ENCODE assay signal across 13 cellular contexts in the genomic region with DNA sequence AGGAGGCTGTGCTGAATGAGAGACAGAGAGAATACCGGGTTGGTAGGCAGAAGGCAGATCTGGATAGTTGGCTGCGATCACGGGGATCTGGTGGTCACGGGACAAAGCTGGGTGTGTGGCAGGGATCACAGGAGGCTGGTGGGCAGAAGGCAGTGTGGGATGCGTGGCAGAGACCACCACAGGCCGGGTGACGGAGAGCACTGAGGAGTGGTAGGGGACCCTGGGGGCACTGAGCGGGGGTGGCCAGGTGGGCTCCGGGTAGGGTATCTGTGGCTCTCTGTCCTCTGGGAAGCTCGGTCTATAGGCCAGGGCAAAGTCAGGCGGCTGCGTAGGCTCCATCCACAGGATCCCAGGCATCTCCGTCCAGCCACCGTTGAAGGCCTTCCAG. TPM values are rescaled to one million over a fixed set of nuclear protein-coding genes. Genes with fewer than 3 reads are reported as not detected.
A peak's percentile ranks its signal among the peaks of the same experiment; 100 is the strongest.
DNase-seq lines count a peak whose midpoint lies in the region; ATAC-seq and TF ChIP-seq lines count a peak whose summit lies in the region.
"Had no signal": no experiment of that assay in that cellular context is flagged by ENCODE, and none has a peak within 500 bp of the region (broad histone marks: within the 10 kb centered on the region; RNA-seq: fewer than 3 reads in every experiment).

No MANE protein-coding gene starts in this region.

- H3K27ac ChIP-seq in breast epithelium, result peak overlapping the region; percentile 30 to 95
- peak overlapping the region; percentile 90 for H3K27ac ChIP-seq in muscle layer of colon (ENCODE audit: low read depth, low read length)
- no peak overlapping the region for H3K27ac ChIP-seq in tibial artery
- H3K27ac ChIP-seq: cardiac muscle cell, pancreas had no signal

- H3K9ac ChIP-seq in muscle layer of colon (ENCODE audit: low read length), result no peak overlapping the region

- TF ChIP-seq CTCF in breast epithelium (IDR thresholded peaks at IDR 0.05) (no peak), tibial artery (IDR thresholded peaks at IDR 0.05) (no peak)

- intact Hi-C loops in breast epithelium (cut with DNase I; ENCODE audit: low total_unique reads) (no loop called here), tibial artery (cut with DNase I; ENCODE audit: low total_unique reads) (no loop called here)

- H3K4me3 ChIP-seq in breast epithelium (peak overlapping the region; percentile 53 to 77 (median 64)), muscle layer of colon (ENCODE audit: low read depth in 1 of 2, low read length in 2 of 2) (peak overlapping the region; percentile 66 to 67), tibial artery (peak overlapping the region; percentile 44 to 59)
- H3K4me3 ChIP-seq: cardiac muscle cell had no signal

- H3K27me3 ChIP-seq in breast epithelium, result peaks cover 3% of the 10 kb centered on the region in 2 donors
- no peaks in the 10 kb centered on the region for H3K27me3 ChIP-seq in muscle layer of colon (ENCODE audit: control insufficient read depth in 1 of 2, insufficient read depth in 2 of 2, low read length in 2 of 2)
- peaks cover 0 to 44% of the 10 kb centered on the region in 2 donors for H3K27me3 ChIP-seq in tibial artery
- H3K27me3 ChIP-seq: cardiac muscle cell, pancreas had no signal

- H3K9me3 Mint-ChIP-seq in activated T-cell treated with anti-CD3 and anti-CD28 coated beads, Interleukin-2, amount 50 U/mL, for 24 hours, result no peaks in the 10 kb centered on the region

- H3K36me3 Mint-ChIP-seq in activated T-cell treated with anti-CD3 and anti-CD28 coated beads, Interleukin-2, amount 50 U/mL, for 24 hours (ENCODE audit: low read depth), result no peaks in the 10 kb centered on the region

- H3K27me3 Mint-ChIP-seq in activated T-cell treated with anti-CD3 and anti-CD28 coated beads, Interleukin-2, amount 50 U/mL, for 24 hours, result no peaks in the 10 kb centered on the region

- DNase-seq in activated T-cell treated with anti-CD3 and anti-CD28 coated beads, Interleukin-2, amount 50 U/mL, for 24 hours, result no peak
- DNase-seq in activated T-cell treated with anti-CD3 and anti-CD28 coated beads, Interleukin-2, amount 50 U/mL, for 48 hours, result no peak
- DNase-seq in breast epithelium (ENCODE audit: low spot score in 2 of 2), result no peak
- DNase-seq in tibial artery, result no peak
- DNase-seq in LoVo (ENCODE audit: low spot score), result no peak
- DNase-seq in A172 (ENCODE audit: low spot score), result no peak
- DNase-seq: activated CD4-positive, alpha-beta T cell treated with anti-CD3 and anti-CD28 coated beads for 48 hours; NCI-H2081 treated with DMSO at 0.1 percent for 48 hours had no signal

- ATAC-seq in GM18858 (IDR thresholded peaks at IDR 0.05; ENCODE audit: unreplicated experiment), result no peak
- ATAC-seq: pancreas had no signal

- peaks cover 13 to 14% of the 10 kb centered on the region in 2 donors for H3K4me1 ChIP-seq in breast epithelium
- H3K4me1 ChIP-seq in muscle layer of colon (ENCODE audit: insufficient read depth, low read length), result peaks cover 48% of the 10 kb centered on the region
- H3K4me1 ChIP-seq in tibial artery, result peaks cover 0 to 50% (median 35%) of the 10 kb centered on the region in 4 donors
- H3K4me1 ChIP-seq: pancreas had no signal

- TF ChIP-seq POLR2A in breast epithelium (IDR thresholded peaks at IDR 0.05), result no peak

- peak overlapping the region; percentile 51 for H3K4me3 Mint-ChIP-seq in activated T-cell treated with anti-CD3 and anti-CD28 coated beads, Interleukin-2, amount 50 U/mL, for 24 hours

- peaks cover 69% of the 10 kb centered on the region for H3K4me1 Mint-ChIP-seq in activated T-cell treated with anti-CD3 and anti-CD28 coated beads, Interleukin-2, amount 50 U/mL, for 24 hours (ENCODE audit: low read depth)

- H3K9me3 ChIP-seq in breast epithelium (no peaks in the 10 kb centered on the region), muscle layer of colon (ENCODE audit: low read length) (no peaks in the 10 kb centered on the region), tibial artery (no peaks in the 10 kb centered on the region)
- H3K9me3 ChIP-seq: pancreas had no signal

- no peaks in the 10 kb centered on the region for H3K36me3 ChIP-seq in breast epithelium
- no peaks in the 10 kb centered on the region for H3K36me3 ChIP-seq in muscle layer of colon (ENCODE audit: insufficient read depth, low read length)
- no peaks in the 10 kb centered on the region for H3K36me3 ChIP-seq in tibial artery
- H3K36me3 ChIP-seq: cardiac muscle cell, pancreas had no signal

- H3K27ac Mint-ChIP-seq in activated T-cell treated with anti-CD3 and anti-CD28 coated beads, Interleukin-2, amount 50 U/mL, for 24 hours, result peak overlapping the region; percentile 8

RNA-seq across cellular contexts. Expression of a gene that starts 1.4 kb away (rescaled TPM):
- 10 to 100 TPM; 17.3 to 69.1 (median 24.9) TPM for total RNA-seq in breast epithelium
- total RNA-seq in A172 (2014; rRNA removed; shearing (Covaris generic)), result not detected in 2 replicates
- total RNA-seq: HT-29 had no signal

RNA-seq across cellular contexts. Expression of a gene that starts 20.7 kb away (rescaled TPM):
- total RNA-seq in breast epithelium, result 1 to 10 TPM; 3.2 to 6.6 (median 5.2) TPM
- total RNA-seq in A172 (2014; rRNA removed; shearing (Covaris generic)), result 15.6 and 15.7 TPM in 2 replicates

RNA-seq across cellular contexts. Expression of a gene that starts 23.8 kb away (rescaled TPM):
- 1 to 10 TPM in 1 of 3 donors, under 1 TPM in 2; 0.16 to 1.6 (median 0.33) TPM for total RNA-seq in breast epithelium
- 0.05 TPM in 1 of 2 replicates, not detected in the other for total RNA-seq in A172 (2014; rRNA removed; shearing (Covaris generic))

RNA-seq across cellular contexts. Expression of a gene that starts 26.5 kb away (rescaled TPM):
- total RNA-seq in breast epithelium, result 10 to 100 TPM; 56.8 to 61.4 (median 57.7) TPM
- 86.1 and 109 TPM in 2 replicates for total RNA-seq in A172 (2014; rRNA removed; shearing (Covaris generic))

RNA-seq across cellular contexts. Expression of a gene that starts 29.4 kb away (rescaled TPM):
- total RNA-seq in breast epithelium, result 10 to 100 TPM; 52.0 to 61.6 (median 54.3) TPM
- total RNA-seq in A172 (2014; rRNA removed; shearing (Covaris generic)), result 95.8 and 104 TPM in 2 replicates

Comparison
In these comparisons a context has a peak if more than half of its experiments do, and no peak if none do; other contexts are left out.
1. H3K27ac ChIP-seq: peak in breast epithelium (2 of 2) and muscle layer of colon (single experiment); none in tibial artery (0 of 2).
2. RNA of a gene that starts 1.4 kb away (total RNA-seq): 17.3 to 69.1 TPM in breast epithelium; not detected in A172; every median in the first group is over 10 times any median in the second.
3. Peak in every context shown above with its lines, with median percentiles within 50 percentile points of each other: H3K4me3 ChIP-seq.